1 cellular context compared by ENCODE assay signal in genomic region chr1:183283286-183283685, GRCh38.
TF ChIP-seq lines count a peak whose summit lies in the region.

No MANE protein-coding gene starts in this region.

TF ChIP-seq in GM23338, 12 proteins besides CTCF, POLR2A, EP300 and RAD21 (continued from another document):
- TF ChIP-seq ZNF462 (CRISPR knock-in tag; IDR thresholded peaks at IDR 0.05) = no peak
